1 cellular context compared by ENCODE assay signal in genomic region chr6:142374965-142375733, GRCh38.
TF ChIP-seq lines count a peak whose summit lies in the region.

No MANE protein-coding gene starts in this region.

TF ChIP-seq in HepG2, 621 proteins besides CTCF, POLR2A, EP300 and RAD21 (continued from another document and continues in another):
- TF ChIP-seq ATF3 (CRISPR knock-in tag; IDR thresholded peaks at IDR 0.05) (peak; percentile 84), MYC (CRISPR knock-in tag; IDR thresholded peaks at IDR 0.05; ENCODE audit: borderline replicate concordance) (no peak), PCBP2 (optimal IDR thresholded peaks at IDR 0.05; ENCODE audit: low read depth, low read length, poor library complexity, severe bottlenecking) (no peak), KDM5A (IDR thresholded peaks at IDR 0.05; ENCODE audit: borderline replicate concordance, low read length) (peak; percentile 6; the same call in 1 of the 2 replicates), ZBTB21 (CRISPR knock-in tag; IDR thresholded peaks at IDR 0.05) (peak; percentile 46; the same call in 1 of the 2 replicates), MIXL1 (CRISPR knock-in tag; IDR thresholded peaks at IDR 0.05) (peak; percentile 100), CEBPZ (IDR thresholded peaks at IDR 0.05; ENCODE audit: low read length) (no peak), ARID4A (CRISPR knock-in tag; IDR thresholded peaks at IDR 0.05; ENCODE audit: borderline replicate concordance) (peak; percentile 39; the same call in 1 of the 2 replicates), NFE2 (CRISPR knock-in tag; IDR thresholded peaks at IDR 0.05) (no peak), ZNF687 (CRISPR knock-in tag; IDR thresholded peaks at IDR 0.05) (no peak), XRCC5 (optimal IDR thresholded peaks at IDR 0.05; ENCODE audit: low read length) (no peak), ZSCAN12 (CRISPR knock-in tag; IDR thresholded peaks at IDR 0.05) (no peak), RCOR2 (CRISPR knock-in tag; IDR thresholded peaks at IDR 0.05) (peak; percentile 95), ZNF564 (CRISPR knock-in tag; IDR thresholded peaks at IDR 0.05) (0 out of 2 replicates have a peak, but pooled peaks have one; percentile 40), ETS1 (CRISPR knock-in tag; IDR thresholded peaks at IDR 0.05) (no peak), ZNF335 (CRISPR knock-in tag; IDR thresholded peaks at IDR 0.05) (peak; percentile 54; the same call in 1 of the 2 replicates), STAT5B (CRISPR knock-in tag; IDR thresholded peaks at IDR 0.05) (peak; percentile 74; the same call in 1 of the 2 replicates), ZNF331 (CRISPR knock-in tag; IDR thresholded peaks at IDR 0.05) (peak; percentile 94), ZNF775 (CRISPR knock-in tag; IDR thresholded peaks at IDR 0.05; ENCODE audit: borderline replicate concordance) (no peak), TIGD3 (CRISPR knock-in tag; IDR thresholded peaks at IDR 0.05; ENCODE audit: borderline replicate concordance) (no peak), EHMT2 (IDR thresholded peaks at IDR 0.05; ENCODE audit: borderline replicate concordance, low read depth, low read length) (no peak), HMGXB4 (CRISPR knock-in tag; IDR thresholded peaks at IDR 0.05; ENCODE audit: borderline replicate concordance in 1 of 2, low read depth in 1 of 2) (peak; percentile 41 to 70; a peak in 1 of 4 replicates), ZNF350 (CRISPR knock-in tag; IDR thresholded peaks at IDR 0.05; ENCODE audit: borderline replicate concordance, low read depth) (no peak), NFRKB (IDR thresholded peaks at IDR 0.05) (no peak), YEATS2 (CRISPR knock-in tag; IDR thresholded peaks at IDR 0.05; ENCODE audit: borderline replicate concordance) (peak; percentile 75; the same call in 1 of the 2 replicates), ZBTB25 (CRISPR knock-in tag; IDR thresholded peaks at IDR 0.05) (peak; percentile 78), HNRNPLL (IDR thresholded peaks at IDR 0.05; ENCODE audit: low read depth, low read length, poor library complexity, severe bottlenecking) (no peak), ZNF343 (CRISPR knock-in tag; IDR thresholded peaks at IDR 0.05) (no peak), ZNF776 (CRISPR knock-in tag; IDR thresholded peaks at IDR 0.05) (no peak), TFE3 (CRISPR knock-in tag; IDR thresholded peaks at IDR 0.05) (peak; percentile 50; the same call in 1 of the 2 replicates), ZBTB7B (CRISPR knock-in tag; IDR thresholded peaks at IDR 0.05) (peak; percentile 64; the same call in 1 of the 2 replicates), ZNF44 (CRISPR knock-in tag; IDR thresholded peaks at IDR 0.05) (no peak), ZNF704 (CRISPR knock-in tag; IDR thresholded peaks at IDR 0.05; ENCODE audit: borderline replicate concordance) (no peak)
